In genomic region chr15:37298271-37298670, GRCh38 we compare ENCODE assay signal across 4 cellular contexts.
"Had no signal": no experiment of that assay in that cellular context is flagged by ENCODE, and none has a peak within 500 bp of the region (broad histone marks: within the 10 kb centered on the region; RNA-seq: fewer than 3 reads in every experiment).

No MANE protein-coding gene starts in this region.

- DNase-seq: H7, HFFc6 had no signal

- ATAC-seq: GM23338, HCT116 had no signal
